1 cellular context compared by ENCODE assay signal in the genomic region with DNA sequence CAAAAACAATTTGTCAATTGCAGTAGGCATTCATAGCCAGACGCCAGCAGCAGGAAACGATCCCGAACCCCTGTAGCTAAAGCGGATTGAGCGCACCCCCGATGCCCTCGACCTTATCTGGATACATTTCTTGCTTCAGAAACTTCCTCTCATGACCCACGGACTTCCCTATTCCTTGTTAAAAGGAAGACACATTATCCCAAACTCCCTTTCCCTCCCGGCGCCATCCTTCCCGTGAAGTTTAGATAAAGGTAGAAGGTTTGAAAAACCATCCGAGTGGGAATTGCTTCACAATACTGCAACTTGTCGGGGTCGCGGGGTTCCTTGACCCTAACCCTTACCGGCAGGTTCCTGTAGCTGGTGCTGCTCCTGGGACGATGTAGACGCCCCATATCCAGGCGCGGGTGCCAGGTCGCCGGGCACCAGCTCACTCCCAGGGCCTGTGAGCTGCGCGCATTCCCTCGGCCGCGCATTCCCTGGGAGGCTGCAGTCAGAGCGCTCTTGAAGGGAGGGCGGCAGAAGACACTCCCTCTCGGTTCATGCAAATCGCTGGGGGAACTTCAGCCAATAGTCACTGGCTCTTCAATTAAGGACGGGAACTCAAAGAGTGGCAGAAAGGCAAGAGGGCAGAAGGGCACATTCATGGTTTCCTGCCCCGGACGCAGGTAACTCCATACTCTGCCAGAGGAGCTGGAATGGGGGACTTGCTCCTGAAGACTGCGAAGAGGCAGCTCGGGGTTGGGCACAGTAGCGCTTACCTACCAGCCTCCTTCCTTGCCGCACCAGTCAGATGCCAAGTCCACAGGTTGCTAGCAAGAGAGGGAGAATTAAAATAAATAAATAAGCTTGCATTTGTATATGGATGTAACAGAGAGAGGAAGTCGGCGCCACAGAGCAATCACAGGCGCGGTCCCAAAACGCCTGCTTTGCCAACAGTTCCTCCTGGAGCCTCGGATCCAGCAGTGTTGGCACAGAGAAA.
TF ChIP-seq lines count a peak whose summit lies in the region.

No MANE protein-coding gene starts in this region.

TF ChIP-seq in A549, 52 proteins besides CTCF, POLR2A, EP300 and RAD21 (continued from another document):
- TF ChIP-seq, protein P1, sequence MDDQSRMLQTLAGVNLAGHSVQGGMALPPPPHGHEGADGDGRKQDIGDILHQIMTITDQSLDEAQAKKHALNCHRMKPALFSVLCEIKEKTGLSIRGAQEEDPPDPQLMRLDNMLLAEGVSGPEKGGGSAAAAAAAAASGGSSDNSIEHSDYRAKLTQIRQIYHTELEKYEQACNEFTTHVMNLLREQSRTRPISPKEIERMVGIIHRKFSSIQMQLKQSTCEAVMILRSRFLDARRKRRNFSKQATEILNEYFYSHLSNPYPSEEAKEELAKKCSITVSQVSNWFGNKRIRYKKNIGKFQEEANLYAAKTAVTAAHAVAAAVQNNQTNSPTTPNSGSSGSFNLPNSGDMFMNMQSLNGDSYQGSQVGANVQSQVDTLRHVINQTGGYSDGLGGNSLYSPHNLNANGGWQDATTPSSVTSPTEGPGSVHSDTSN (IDR thresholded peaks at IDR 0.05): no peak
- TF ChIP-seq GATA3 (IDR thresholded peaks at IDR 0.05; ENCODE audit: borderline replicate concordance) (no peak), NPAS2 (CRISPR knock-in tag; IDR thresholded peaks at IDR 0.05; ENCODE audit: borderline replicate concordance) (no peak), SMC3 (IDR thresholded peaks at IDR 0.05) (no peak), ZC3H11A (IDR thresholded peaks at IDR 0.05) (no peak), ZNF302 (CRISPR knock-in tag; IDR thresholded peaks at IDR 0.05) (no peak), CHD4 (IDR thresholded peaks at IDR 0.05; ENCODE audit: borderline replicate concordance) (no peak), MYC (IDR thresholded peaks at IDR 0.05; ENCODE audit: borderline replicate concordance, low read length) (no peak), NFE2L2 (conservative IDR thresholded peaks at IDR 0.05; ENCODE audit: low read length) (no peak)
- TF ChIP-seq, protein P2, sequence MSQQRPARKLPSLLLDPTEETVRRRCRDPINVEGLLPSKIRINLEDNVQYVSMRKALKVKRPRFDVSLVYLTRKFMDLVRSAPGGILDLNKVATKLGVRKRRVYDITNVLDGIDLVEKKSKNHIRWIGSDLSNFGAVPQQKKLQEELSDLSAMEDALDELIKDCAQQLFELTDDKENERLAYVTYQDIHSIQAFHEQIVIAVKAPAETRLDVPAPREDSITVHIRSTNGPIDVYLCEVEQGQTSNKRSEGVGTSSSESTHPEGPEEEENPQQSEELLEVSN (IDR thresholded peaks at IDR 0.05; ENCODE audit: borderline replicate concordance, low read depth): no peak
